9 cellular contexts compared by ENCODE assay signal in the genomic region with DNA sequence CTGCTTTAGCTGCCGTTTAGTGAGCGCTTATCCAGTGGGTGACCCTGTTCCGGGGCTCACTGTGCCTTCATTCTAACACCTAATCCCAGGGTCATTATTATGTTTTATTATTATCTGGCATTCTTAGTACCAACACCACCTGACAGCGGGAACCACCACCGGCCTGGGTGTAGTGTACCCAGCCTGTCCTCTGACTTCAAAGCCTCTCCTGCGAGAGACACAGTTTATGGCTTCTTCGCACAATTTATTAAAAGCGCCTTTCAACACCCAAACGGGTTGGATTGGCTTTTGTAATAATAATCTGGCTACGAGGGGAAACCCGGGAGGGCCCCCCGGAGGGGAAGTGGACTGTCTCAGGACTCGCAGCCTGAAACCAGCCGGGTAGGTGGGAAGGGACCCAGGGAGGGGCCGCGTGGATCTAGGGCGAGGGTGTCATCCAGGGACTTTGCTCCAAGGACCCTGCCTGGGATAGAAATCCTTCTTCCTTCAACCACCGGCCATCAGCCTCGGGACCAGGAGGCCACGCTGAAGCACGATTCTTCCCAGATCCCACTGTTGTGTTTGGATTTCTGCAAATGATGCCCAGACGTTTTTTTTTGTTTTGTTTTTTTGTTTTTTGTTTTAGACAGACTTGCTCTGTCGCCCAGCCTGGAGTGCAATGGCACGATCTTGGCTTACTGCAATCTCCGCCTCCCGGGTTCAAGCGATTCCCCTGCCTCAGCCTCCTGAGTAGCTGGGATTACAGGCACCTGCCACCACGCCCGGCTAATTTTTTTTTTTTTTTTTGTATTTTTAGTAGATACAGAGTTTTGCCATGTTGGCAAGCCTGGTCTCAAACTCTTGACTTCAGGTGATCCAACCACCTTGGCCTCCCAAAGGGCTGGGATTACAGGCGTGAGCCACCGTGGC. TPM values are rescaled to one million over a fixed set of nuclear protein-coding genes. Genes with fewer than 3 reads are reported as not detected.
DNase-seq lines count a peak whose midpoint lies in the region; ATAC-seq, FAIRE-seq and TF ChIP-seq lines count a peak whose summit lies in the region.
"Had no signal": no experiment of that assay in that cellular context is flagged by ENCODE, and none has a peak within 500 bp of the region (broad histone marks: within the 10 kb centered on the region; RNA-seq: fewer than 3 reads in every experiment).

No MANE protein-coding gene starts in this region.

- POLR2A ChIA-PET in A549 (lab: Yijun Ruan, JAX) = no interaction called here

- H3K4me3 Mint-ChIP-seq in HFFc6 = peak overlapping the region; percentile 81

- TF ChIP-seq EP300 in A549 (IDR thresholded peaks at IDR 0.05) = no peak

- TF ChIP-seq CTCF in A549 (IDR thresholded peaks at IDR 0.05) = no peak
- no peak for TF ChIP-seq CTCF in HFFc6 (IDR thresholded peaks at IDR 0.05)
- no peak for TF ChIP-seq CTCF in body of pancreas (IDR thresholded peaks at IDR 0.05)

- H3K27ac ChIP-seq in A549 = peak overlapping the region; percentile 96 to 100
- H3K27ac ChIP-seq in body of pancreas = peak overlapping the region; percentile 91 to 97 (median 95)

- CTCF ChIA-PET in A549 (lab: Yijun Ruan, JAX) = no interaction called here

- H3K36me3 Mint-ChIP-seq in HFFc6 (ENCODE audit: low read depth) = no peaks in the 10 kb centered on the region

- H3K27me3 ChIP-seq in body of pancreas = no peaks in the 10 kb centered on the region
- H3K27me3 ChIP-seq in mucosa of stomach (ENCODE audit: control insufficient read depth, insufficient read depth, low read length) = no peaks in the 10 kb centered on the region

- peak overlapping the region; percentile 26; the same call in 1 of the 2 replicates for H3K27ac Mint-ChIP-seq in HFFc6

- no peaks in the 10 kb centered on the region for H3K9me3 ChIP-seq in A549
- H3K9me3 ChIP-seq in body of pancreas = no peaks in the 10 kb centered on the region
- H3K9me3 ChIP-seq in mucosa of stomach (ENCODE audit: control insufficient read depth, low read length) = no peaks in the 10 kb centered on the region

- H3K36me3 ChIP-seq in body of pancreas (replicated peaks in 1 of 2; ENCODE audit: insufficient read depth in 1 of 2, low read depth in 2 of 2) (no peaks in the 10 kb centered on the region), mucosa of stomach (ENCODE audit: control insufficient read depth, insufficient read depth, low read length) (no peaks in the 10 kb centered on the region)

- WGBS in A549 (ENCODE audit: missing lambda C conversion rate) = 47% methylated on average over 28 of the region's 31 CpGs
- 34 to 36% methylated on average over 25 to 31 of the region's 31 CpGs for WGBS in body of pancreas, 2 donors

- peak overlapping the region; percentile 95 for H3K4me3 ChIP-seq in A549
- H3K4me3 ChIP-seq in body of pancreas = peak overlapping the region in 1 of 2 donors; percentile 97
- no peak overlapping the region for H3K4me3 ChIP-seq in mucosa of stomach (ENCODE audit: low read length)

- FAIRE-seq in A549 (lab: Jason Lieb, UNC) = no peak
- FAIRE-seq: TTC549 had no signal

- peaks cover 11% of the 10 kb centered on the region for H3K4me1 Mint-ChIP-seq in HFFc6 (ENCODE audit: low read depth)

- TF ChIP-seq POLR2A in A549 (IDR thresholded peaks at IDR 0.05; ENCODE audit: low read length) (no peak), body of pancreas (IDR thresholded peaks at IDR 0.05) (no peak)

- H3K9ac ChIP-seq in mucosa of stomach (ENCODE audit: low read length) = peak overlapping the region; percentile 84

- intact Hi-C loops in body of pancreas (cut with DNase I) = loop anchor here (5.0 kb wide), 1 partner anchor 66 kb away; no protein-coding TSS in a partner anchor

- ATAC-seq in A549 (no peak), body of pancreas (no peak), HG03439 (IDR thresholded peaks at IDR 0.05; ENCODE audit: unreplicated experiment) (no peak), GM19035 (IDR thresholded peaks at IDR 0.05; ENCODE audit: unreplicated experiment) (no peak), HG02763 (IDR thresholded peaks at IDR 0.05; ENCODE audit: unreplicated experiment) (no peak)

- peaks cover 10% of the 10 kb centered on the region for H3K4me1 ChIP-seq in A549
- H3K4me1 ChIP-seq in body of pancreas = peaks cover 22% of the 10 kb centered on the region
- peaks cover 16% of the 10 kb centered on the region for H3K4me1 ChIP-seq in mucosa of stomach (ENCODE audit: control insufficient read depth, insufficient read depth, low read length)

- no peak for TF ChIP-seq RAD21 in A549 (conservative IDR thresholded peaks at IDR 0.05 in 1 of 2, IDR thresholded peaks at IDR 0.05 in 1 of 2)

- peak overlapping the region; percentile 87 for H3K4me2 ChIP-seq in A549

- H3K9me3 Mint-ChIP-seq in HFFc6 = no peaks in the 10 kb centered on the region

- DNase-seq in A549 (ENCODE audit: low read depth in 1 of 2, low spot score in 1 of 2) = no peak
- no peak for DNase-seq in HFFc6
- no peak for DNase-seq in body of pancreas
- no peak for DNase-seq in DMS114 treated with DMSO at 0.1 percent for 48 hours (lab: John Stamatoyannopoulos, UW; ENCODE audit: unreplicated experiment)

- peaks cover 2% of the 10 kb centered on the region for H3K27me3 Mint-ChIP-seq in HFFc6 (ENCODE audit: insufficient read depth)

TF ChIP-seq in A549, 52 proteins besides CTCF, POLR2A, EP300 and RAD21:
- no peak for TF ChIP-seq HEYL (CRISPR knock-in tag; IDR thresholded peaks at IDR 0.05)
- TF ChIP-seq, protein P1, sequence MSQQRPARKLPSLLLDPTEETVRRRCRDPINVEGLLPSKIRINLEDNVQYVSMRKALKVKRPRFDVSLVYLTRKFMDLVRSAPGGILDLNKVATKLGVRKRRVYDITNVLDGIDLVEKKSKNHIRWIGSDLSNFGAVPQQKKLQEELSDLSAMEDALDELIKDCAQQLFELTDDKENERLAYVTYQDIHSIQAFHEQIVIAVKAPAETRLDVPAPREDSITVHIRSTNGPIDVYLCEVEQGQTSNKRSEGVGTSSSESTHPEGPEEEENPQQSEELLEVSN (IDR thresholded peaks at IDR 0.05; ENCODE audit: borderline replicate concordance, low read depth) = no peak
- TF ChIP-seq, protein P2, sequence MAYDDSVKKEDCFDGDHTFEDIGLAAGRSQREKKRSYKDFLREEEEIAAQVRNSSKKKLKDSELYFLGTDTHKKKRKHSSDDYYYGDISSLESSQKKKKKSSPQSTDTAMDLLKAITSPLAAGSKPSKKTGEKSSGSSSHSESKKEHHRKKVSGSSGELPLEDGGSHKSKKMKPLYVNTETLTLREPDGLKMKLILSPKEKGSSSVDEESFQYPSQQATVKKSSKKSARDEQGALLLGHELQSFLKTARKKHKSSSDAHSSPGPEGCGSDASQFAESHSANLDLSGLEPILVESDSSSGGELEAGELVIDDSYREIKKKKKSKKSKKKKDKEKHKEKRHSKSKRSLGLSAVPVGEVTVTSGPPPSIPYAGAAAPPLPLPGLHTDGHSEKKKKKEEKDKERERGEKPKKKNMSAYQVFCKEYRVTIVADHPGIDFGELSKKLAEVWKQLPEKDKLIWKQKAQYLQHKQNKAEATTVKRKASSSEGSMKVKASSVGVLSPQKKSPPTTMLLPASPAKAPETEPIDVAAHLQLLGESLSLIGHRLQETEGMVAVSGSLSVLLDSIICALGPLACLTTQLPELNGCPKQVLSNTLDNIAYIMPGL (CRISPR knock-in tag; IDR thresholded peaks at IDR 0.05; ENCODE audit: borderline replicate concordance) = no peak
- TF ChIP-seq, protein P3, sequence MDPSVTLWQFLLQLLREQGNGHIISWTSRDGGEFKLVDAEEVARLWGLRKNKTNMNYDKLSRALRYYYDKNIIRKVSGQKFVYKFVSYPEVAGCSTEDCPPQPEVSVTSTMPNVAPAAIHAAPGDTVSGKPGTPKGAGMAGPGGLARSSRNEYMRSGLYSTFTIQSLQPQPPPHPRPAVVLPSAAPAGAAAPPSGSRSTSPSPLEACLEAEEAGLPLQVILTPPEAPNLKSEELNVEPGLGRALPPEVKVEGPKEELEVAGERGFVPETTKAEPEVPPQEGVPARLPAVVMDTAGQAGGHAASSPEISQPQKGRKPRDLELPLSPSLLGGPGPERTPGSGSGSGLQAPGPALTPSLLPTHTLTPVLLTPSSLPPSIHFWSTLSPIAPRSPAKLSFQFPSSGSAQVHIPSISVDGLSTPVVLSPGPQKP (IDR thresholded peaks at IDR 0.05; ENCODE audit: low read depth, low read length) = no peak
- TF ChIP-seq, protein P4, sequence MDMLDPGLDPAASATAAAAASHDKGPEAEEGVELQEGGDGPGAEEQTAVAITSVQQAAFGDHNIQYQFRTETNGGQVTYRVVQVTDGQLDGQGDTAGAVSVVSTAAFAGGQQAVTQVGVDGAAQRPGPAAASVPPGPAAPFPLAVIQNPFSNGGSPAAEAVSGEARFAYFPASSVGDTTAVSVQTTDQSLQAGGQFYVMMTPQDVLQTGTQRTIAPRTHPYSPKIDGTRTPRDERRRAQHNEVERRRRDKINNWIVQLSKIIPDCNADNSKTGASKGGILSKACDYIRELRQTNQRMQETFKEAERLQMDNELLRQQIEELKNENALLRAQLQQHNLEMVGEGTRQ (IDR thresholded peaks at IDR 0.05) = no peak
- no peak for TF ChIP-seq GATA3 (IDR thresholded peaks at IDR 0.05; ENCODE audit: borderline replicate concordance)
- TF ChIP-seq TFCP2L1 (CRISPR knock-in tag; IDR thresholded peaks at IDR 0.05) = no peak

RNA-seq across cellular contexts. Expression of a gene that starts 1.6 kb away (rescaled TPM):
- polyA plus RNA-seq in A549 (2011; rRNA removed) (2.2 and 2.3 TPM in 2 replicates), A549 (2017; fragmentation: RNase III; extraction: RNeasy Plus Mini Kit Qiagen cat#74134 plus additional on column Dnase treatment) (10.2 to 11.6 TPM (median 11.4 TPM) in 3 replicates)
- polyA plus RNA-seq in A549 (2012; cell fraction: cytosol; rRNA removed) = 7.0 and 12.5 TPM in 2 replicates
- polyA plus RNA-seq in A549 (2012; cell fraction: nucleus; rRNA removed) = 15.8 and 26.9 TPM in 2 replicates
- polyA minus RNA-seq in A549 (2011; rRNA and poly(A)+ RNA removed) = 2.6 and 3.7 TPM in 2 replicates
- 10 to 100 TPM; 40.8 to 47.6 (median 43.6) TPM for total RNA-seq in HFFc6 (2021; fragmentation: NEBNext Ultra II Directional; extraction: Animal tissue kit (Norgen Biotek cat#: 25700))
- total RNA-seq in body of pancreas = 10 to 100 TPM; 30.9 to 31.3 TPM

RNA-seq across cellular contexts. Expression of a gene that starts 55.6 kb away (rescaled TPM):
- polyA plus RNA-seq in A549 (2011; rRNA removed) (40.4 and 41.7 TPM in 2 replicates), A549 (2017; fragmentation: RNase III; extraction: RNeasy Plus Mini Kit Qiagen cat#74134 plus additional on column Dnase treatment) (98.5 to 116 TPM (median 115 TPM) in 3 replicates)
- 129 and 151 TPM in 2 replicates for polyA plus RNA-seq in A549 (2012; cell fraction: cytosol; rRNA removed)
- polyA plus RNA-seq in A549 (2012; cell fraction: nucleus; rRNA removed) = 146 and 171 TPM in 2 replicates
- 51.6 and 58.5 TPM in 2 replicates for polyA minus RNA-seq in A549 (2011; rRNA and poly(A)+ RNA removed)
- 100 to 1,000 TPM; 175 to 209 (median 187) TPM for total RNA-seq in HFFc6 (2021; fragmentation: NEBNext Ultra II Directional; extraction: Animal tissue kit (Norgen Biotek cat#: 25700))
- total RNA-seq in body of pancreas = 10 to 100 TPM; 56.8 to 92.0 TPM
